Comparison of ENCODE assay signal across 11 cellular contexts in genomic region chr9:136719212-136719880, GRCh38. TPM values are rescaled to one million over a fixed set of nuclear protein-coding genes. Genes with fewer than 3 reads are reported as not detected.
A peak's percentile ranks its signal among the peaks of the same experiment; 100 is the strongest.
DNase-seq lines count a peak whose midpoint lies in the region; ATAC-seq and TF ChIP-seq lines count a peak whose summit lies in the region.
"Had no signal": no experiment of that assay in that cellular context is flagged by ENCODE, and none has a peak within 500 bp of the region (broad histone marks: within the 10 kb centered on the region; RNA-seq: fewer than 3 reads in every experiment).

No MANE protein-coding gene starts in this region.

- H3K9me3 ChIP-seq in sigmoid colon = no peaks in the 10 kb centered on the region
- H3K9me3 ChIP-seq in ascending aorta = no peaks in the 10 kb centered on the region

- H3K4me1 ChIP-seq in sigmoid colon (peaks cover 0 to 47% (median 27%) of the 10 kb centered on the region in 4 donors), ascending aorta (no peaks in the 10 kb centered on the region)

- ATAC-seq in esophagus mucosa (peak; percentile 3), GM21423 (IDR thresholded peaks at IDR 0.05; ENCODE audit: unreplicated experiment) (no peak)
- ATAC-seq: natural killer cell treated with Interleukin-12 subunit alpha and Interleukin-12 subunit beta and Interleukin-15 and Interleukin-18, amount 100 ng/mL, for 72 hours had no signal

- DNase-seq in G401 (ENCODE audit: low spot score) (peak; percentile 39), MV-4-11 (lab: John Stamatoyannopoulos, UW) (peak; percentile 30), sigmoid colon (no peak), retina (no peak), ascending aorta (ENCODE audit: low spot score in 2 of 2) (no peak)
- DNase-seq: NCI-H1694 treated with DMSO at 0.1 percent for 48 hours; stimulated activated CD4-positive, alpha-beta T cell treated with anti-CD3 and anti-CD28 coated beads, Interleukin-12 subunit alpha, Interleukin-12 subunit beta, amount 100 ng/mL, for 4 hours had no signal

- H3K36me3 ChIP-seq in sigmoid colon (peaks cover 17 to 31% (median 24%) of the 10 kb centered on the region in 4 donors), ascending aorta (peaks cover 24 to 25% of the 10 kb centered on the region in 2 donors)

- 16 to 54% methylated on average over 24 of the region's 24 CpGs for WGBS in sigmoid colon, 2 donors

- no peak for TF ChIP-seq POLR2A in sigmoid colon (IDR thresholded peaks at IDR 0.05)

- no peak for TF ChIP-seq EP300 in sigmoid colon (IDR thresholded peaks at IDR 0.05)

- in situ Hi-C loops in G401 (cut with HindIII; ENCODE audit: low sequenced_read_pairs) = no loop called here

- no peak for TF ChIP-seq CTCF in sigmoid colon (IDR thresholded peaks at IDR 0.05)
- TF ChIP-seq CTCF in ascending aorta (IDR thresholded peaks at IDR 0.05) = no peak

- intact Hi-C loops in sigmoid colon (cut with DNase I) (no loop called here), ascending aorta (cut with DNase I) (no loop called here)

- no peaks in the 10 kb centered on the region for H3K27me3 ChIP-seq in sigmoid colon
- no peaks in the 10 kb centered on the region for H3K27me3 ChIP-seq in ascending aorta

- peak overlapping the region in 3 of 4 donors; percentile 32 to 74 (median 73) for H3K27ac ChIP-seq in sigmoid colon
- no peak overlapping the region for H3K27ac ChIP-seq in ascending aorta

- H3K4me3 ChIP-seq in sigmoid colon = no peak overlapping the region
- H3K4me3 ChIP-seq in ascending aorta = no peak overlapping the region

RNA-seq across cellular contexts. Expression of gene DIPK1B, which starts 7.0 kb away (rescaled TPM):
- 65.0 and 69.9 TPM in 2 replicates for total RNA-seq in G401 (2014; rRNA removed; shearing (Covaris generic))
- total RNA-seq in esophagus mucosa = 0.76 TPM
- total RNA-seq in sigmoid colon = 10 to 100 TPM in 3 of 4 donors, 1 to 10 TPM in 1; 9.6 to 18.3 (median 14.3) TPM
- 1 to 10 TPM in 1 of 3 donors, under 1 TPM in 2; 0.23 to 6.5 (median 0.60) TPM for polyA plus RNA-seq in sigmoid colon
- total RNA-seq in ascending aorta = 86.2 TPM
- total RNA-seq: natural killer cell treated with Interleukin-12 subunit alpha and Interleukin-12 subunit beta and Interleukin-15 and Interleukin-18, amount 100 ng/mL, for 72 hours had no signal

RNA-seq across cellular contexts. Expression of gene LCN10, which starts 23.4 kb away (rescaled TPM):
- total RNA-seq in G401 (2014; rRNA removed; shearing (Covaris generic)) = not detected in 2 replicates
- total RNA-seq in esophagus mucosa (1.3 TPM), sigmoid colon (1 to 10 TPM; 1.5 to 6.4 (median 2.1) TPM), ascending aorta (28.5 TPM)
- 1 to 10 TPM; 1.2 to 9.2 (median 1.8) TPM for polyA plus RNA-seq in sigmoid colon

RNA-seq across cellular contexts. Expression of gene LCN6, which starts 29.0 kb away (rescaled TPM):
- not detected in 2 replicates for total RNA-seq in G401 (2014; rRNA removed; shearing (Covaris generic))
- total RNA-seq in esophagus mucosa (3.8 TPM), sigmoid colon (10 to 100 TPM in 1 of 4 donors, 1 to 10 TPM in 3; 1.2 to 19.1 (median 8.1) TPM), ascending aorta (130 TPM)
- 1 to 10 TPM; 2.3 to 5.9 (median 4.2) TPM for polyA plus RNA-seq in sigmoid colon
- total RNA-seq: natural killer cell treated with Interleukin-12 subunit alpha and Interleukin-12 subunit beta and Interleukin-15 and Interleukin-18, amount 100 ng/mL, for 72 hours; T-helper 1 cell treated with Interleukin-12 subunit alpha and Interleukin-12 subunit beta and Interleukin-4 antibody, amounts not matched to agents 30 ng/mL and 1 ng/mL, for 36 hours had no signal

RNA-seq across cellular contexts. Expression of gene AGPAT2, which starts 32.1 kb away (rescaled TPM):
- 128 and 140 TPM in 2 replicates for total RNA-seq in G401 (2014; rRNA removed; shearing (Covaris generic))
- total RNA-seq in esophagus mucosa (91.7 TPM), sigmoid colon (10 to 100 TPM; 28.0 to 62.4 (median 33.7) TPM), ascending aorta (129 TPM)
- 100 to 1,000 TPM in 2 of 3 donors, 10 to 100 TPM in 1; 92.5 to 345 (median 181) TPM for polyA plus RNA-seq in sigmoid colon

RNA-seq across cellular contexts. Expression of gene LCN8, which starts 38.7 kb away (rescaled TPM):
- total RNA-seq in G401 (2014; rRNA removed; shearing (Covaris generic)) = not detected in 2 replicates
- total RNA-seq in esophagus mucosa (not detected), sigmoid colon (not detected), ascending aorta (not detected)
- polyA plus RNA-seq in sigmoid colon = under 1 TPM in 1 of 3 donors, not detected in 2; 0.04 TPM
- total RNA-seq: natural killer cell treated with Interleukin-12 subunit alpha and Interleukin-12 subunit beta and Interleukin-15 and Interleukin-18, amount 100 ng/mL, for 72 hours; T-helper 1 cell treated with Interleukin-12 subunit alpha and Interleukin-12 subunit beta and Interleukin-4 antibody, amounts not matched to agents 30 ng/mL and 1 ng/mL, for 36 hours had no signal

Comparison
In these comparisons a context has a peak if more than half of its experiments do, and no peak if none do; other contexts are left out.
1. DNase-seq: peak in G401 (single experiment) and MV-4-11 (single experiment); none in sigmoid colon (single experiment), retina (single experiment) and ascending aorta (0 of 2).
2. H3K27ac ChIP-seq: peak in sigmoid colon (3 of 4); none in ascending aorta (0 of 2).